In genomic region chr12:12611512-12612306, GRCh38 we compare ENCODE assay signal across 8 cellular contexts. TPM values are rescaled to one million over a fixed set of nuclear protein-coding genes. Genes with fewer than 3 reads are reported as not detected.
A peak's percentile ranks its signal among the peaks of the same experiment; 100 is the strongest.
DNase-seq lines count a peak whose midpoint lies in the region; ATAC-seq and TF ChIP-seq lines count a peak whose summit lies in the region.

Gene CREBL2, plus strand, starts transcription at chr12:12611876. Its CDS starts 297 bp downstream, at chr12:12612173.

- H3K9ac ChIP-seq in BLaER1: peak within 1 kb of the TSS; percentile 87

- peaks cover 8% of the 10 kb centered on the region for H3K36me3 ChIP-seq in BLaER1
- no peaks in the 10 kb centered on the region for H3K36me3 ChIP-seq in left lung

- H3K4me3 ChIP-seq in BLaER1: peak within 1 kb of the TSS; percentile 77
- H3K4me3 ChIP-seq in left lung: peak within 1 kb of the TSS; percentile 77 to 78

- H3K27ac ChIP-seq in BLaER1: peak within 1 kb of the TSS; percentile 85
- peak within 1 kb of the TSS; percentile 96 to 97 for H3K27ac ChIP-seq in left lung

- ATAC-seq in HG03460 (IDR thresholded peaks at IDR 0.05; ENCODE audit: unreplicated experiment) (peak; percentile 63), left lung (peak; percentile 95)

- H3K4me1 ChIP-seq in BLaER1 (peaks cover 29% of the 10 kb centered on the region), left lung (peaks cover 0 to 49% of the 10 kb centered on the region in 2 donors)

- no peak for TF ChIP-seq CTCF in left lung (IDR thresholded peaks at IDR 0.05)

- DNase-seq in GM19240 (ENCODE audit: insufficient read length, low spot score): peak; percentile 72
- peak; percentile 95 for DNase-seq in NCI-H526 treated with DMSO at 0.1 percent for 48 hours (lab: John Stamatoyannopoulos, UW)
- DNase-seq in activated CD4-positive, alpha-beta T cell treated with anti-CD3 and anti-CD28 coated beads, Interleukin-2, amount 50 U/mL, for 4 hours: peak; percentile 82
- peak; percentile 97 for DNase-seq in dermis blood vessel endothelial cell
- DNase-seq in left lung: peak; percentile 90 to 93
- peak; percentile 78 to 79 for DNase-seq in stimulated activated CD4-positive, alpha-beta T cell treated with anti-CD3 and anti-CD28 coated beads, Interleukin-2, amount 100 ng/mL, for 48 hours

- no peaks in the 10 kb centered on the region for H4K20me1 ChIP-seq in BLaER1

- H3K27me3 ChIP-seq in BLaER1: no peaks in the 10 kb centered on the region
- H3K27me3 ChIP-seq in left lung: no peaks in the 10 kb centered on the region

- H3K4me2 ChIP-seq in BLaER1: peak within 1 kb of the TSS; percentile 82

- H3K9me3 ChIP-seq in BLaER1 (no peaks in the 10 kb centered on the region), left lung (no peaks in the 10 kb centered on the region)

- intact Hi-C loops in left lung (cut with DNase I): no loop called here

RNA-seq across cellular contexts. Expression of gene CREBL2, which starts in this region (rescaled TPM):
- 37.9 and 42.4 TPM in 2 replicates for total RNA-seq in dermis blood vessel endothelial cell
- total RNA-seq in left lung: 10 to 100 TPM; 33.4 to 35.9 TPM

Comparison
In these comparisons a context has a peak if more than half of its experiments do, and no peak if none do; other contexts are left out.
1. Peak in every context shown above with its lines: DNase-seq, ATAC-seq, H3K4me3 ChIP-seq and H3K27ac ChIP-seq.